ENCODE assay signal across 8 cellular contexts in the genomic region with DNA sequence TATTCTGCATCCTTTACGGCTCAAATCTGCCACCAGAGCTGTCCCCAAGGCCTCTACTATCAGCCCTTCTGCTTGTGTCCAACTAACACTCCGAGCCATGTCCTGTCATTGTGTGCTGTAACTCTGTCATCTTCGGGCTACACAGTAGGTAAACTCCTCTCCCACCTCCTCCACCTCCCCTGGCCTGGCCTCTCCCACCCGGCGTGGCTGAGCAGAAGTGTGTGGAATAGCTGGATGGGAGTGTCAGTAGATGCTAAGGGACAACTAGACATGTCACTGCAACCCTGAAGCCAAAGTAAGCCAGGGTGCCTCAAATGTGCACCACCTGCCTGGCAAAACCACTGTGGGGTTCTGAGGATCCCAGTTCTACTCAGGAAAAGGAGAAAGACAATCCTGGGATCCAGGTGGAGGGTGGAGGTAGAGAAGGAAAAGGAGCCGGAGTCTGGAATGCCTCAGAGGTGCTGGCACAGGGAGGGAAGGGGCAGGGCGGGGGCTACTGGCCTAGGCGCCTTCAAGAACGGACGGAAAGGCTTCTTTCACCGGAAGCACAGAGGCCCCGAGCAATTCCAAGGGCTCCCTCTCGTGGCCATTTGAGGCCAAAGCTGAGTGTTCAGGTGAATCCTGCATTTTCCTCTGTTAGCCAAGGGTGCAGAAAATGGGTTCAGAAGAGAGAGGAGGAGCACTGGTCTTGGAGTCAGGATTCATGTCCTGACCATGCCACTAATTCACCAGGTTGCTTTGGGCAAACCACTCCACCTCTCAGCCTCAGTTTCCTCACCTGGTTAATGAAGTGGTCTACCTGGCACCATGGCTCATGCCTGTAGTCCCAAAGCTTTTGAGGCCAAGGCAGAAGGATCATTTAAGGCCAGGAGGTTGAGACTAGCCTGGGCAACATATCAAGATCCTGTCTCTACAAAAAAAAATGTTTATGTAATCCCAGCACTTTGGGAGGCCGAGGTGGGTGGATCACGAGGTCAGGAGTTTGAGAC. TPM values are rescaled to one million over a fixed set of nuclear protein-coding genes. Genes with fewer than 3 reads are reported as not detected.
DNase-seq lines count a peak whose midpoint lies in the region; ATAC-seq and TF ChIP-seq lines count a peak whose summit lies in the region.

No MANE protein-coding gene starts in this region.

- H3K27me3 ChIP-seq in OCI-LY3 (ENCODE audit: low read depth, low read length) (peaks cover 15% of the 10 kb centered on the region), prostate gland (replicated peaks; ENCODE audit: insufficient read depth) (no peaks in the 10 kb centered on the region)

- H3K9ac ChIP-seq in OCI-LY3 (ENCODE audit: low read length): peak overlapping the region; percentile 12; the same call in 1 of the 2 replicates

- no peaks in the 10 kb centered on the region for H3K79me2 ChIP-seq in OCI-LY3 (ENCODE audit: low read length)

- H3K27ac ChIP-seq in 22Rv1 (no peak overlapping the region), OCI-LY3 (ENCODE audit: low read length) (no peak overlapping the region), prostate gland (no peak overlapping the region)

- H3K4me1 ChIP-seq in OCI-LY3 (ENCODE audit: low read length) (peaks cover 2% of the 10 kb centered on the region; the same call in 1 of the 2 replicates), prostate gland (replicated peaks) (no peaks in the 10 kb centered on the region)

- no peaks in the 10 kb centered on the region for H4K20me1 ChIP-seq in OCI-LY3 (ENCODE audit: insufficient read depth, low read length)

- intact Hi-C loops in prostate gland (cut with DNase I): loop anchor here (1.0 to 5.0 kb wide), 2 partner anchors 119 to 251 kb away; partner anchors contain the start of gene PRIMA1

- TF ChIP-seq POLR2A in prostate gland (IDR thresholded peaks at IDR 0.05): no peak

- TF ChIP-seq CTCF in 22Rv1 (IDR thresholded peaks at IDR 0.05) (peak; percentile 80), GM12875 (IDR thresholded peaks at IDR 0.05; ENCODE audit: borderline replicate concordance, insufficient read depth, low read depth, low read length) (peak; percentile 86), OCI-LY3 (IDR thresholded peaks at IDR 0.05; ENCODE audit: low read depth, low read length) (peak; percentile 89), prostate gland (IDR thresholded peaks at IDR 0.05) (peak in 3 of 4 experiments; percentile 65 to 67 (median 66))

- H3K4me3 ChIP-seq in GM12875 (ENCODE audit: low read depth, low read length) (no peak overlapping the region), OCI-LY3 (ENCODE audit: low read length) (no peak overlapping the region), prostate gland (no peak overlapping the region)

- H3K9me3 ChIP-seq in OCI-LY3 (ENCODE audit: insufficient read depth, low read length) (no peaks in the 10 kb centered on the region), prostate gland (no peaks in the 10 kb centered on the region)

- peak overlapping the region; percentile 53 for H3K4me2 ChIP-seq in OCI-LY3 (ENCODE audit: low read length)

- peak; percentile 68 for DNase-seq in HT-29 (ENCODE audit: low spot score)
- DNase-seq in activated T-cell treated with anti-CD3 and anti-CD28 coated beads, Interleukin-2, amount 50 U/mL, for 48 hours: peak; percentile 80 to 82
- peak; percentile 84 for DNase-seq in germinal center (ENCODE audit: low spot score)
- peak; percentile 61 for DNase-seq in prostate gland (ENCODE audit: low spot score)

- H2AFZ ChIP-seq in OCI-LY3 (ENCODE audit: low read depth, low read length): peak overlapping the region; percentile 94

- 51% methylated on average over 15 of the region's 15 CpGs for WGBS in prostate gland

- no peak for ATAC-seq in HG02981 (IDR thresholded peaks at IDR 0.05; ENCODE audit: unreplicated experiment)

- H3K36me3 ChIP-seq in OCI-LY3 (replicated peaks; ENCODE audit: low read depth, low read length): no peaks in the 10 kb centered on the region
- H3K36me3 ChIP-seq in prostate gland: no peaks in the 10 kb centered on the region

RNA-seq across cellular contexts. Expression of gene FAM181A, which starts 20.5 kb away (rescaled TPM):
- total RNA-seq in HT-29 (2014; rRNA removed; shearing (Covaris generic)): not detected in 2 replicates
- 1 to 10 TPM in 1 of 2 donors, not detected in 1; 3.1 TPM for total RNA-seq in prostate gland
